Comparison of ENCODE assay signal across 8 cellular contexts in genomic region chr20:21125849-21126840, GRCh38. TPM values are rescaled to one million over a fixed set of nuclear protein-coding genes. Genes with fewer than 3 reads are reported as not detected.
A peak's percentile ranks its signal among the peaks of the same experiment; 100 is the strongest.
DNase-seq lines count a peak whose midpoint lies in the region; ATAC-seq and TF ChIP-seq lines count a peak whose summit lies in the region.

Gene KIZ (plus strand): TSS chr20:21126082. CDS start chr20:21126116, 34 bp downstream.

- in situ Hi-C loops in GM13977 (cut with MboI; ENCODE audit: low pct_unique_long_range_greater_than_20kb, low sequenced_read_pairs, unreplicated experiment), result no loop called here

- H3K9me3 ChIP-seq in vagina, result no peaks in the 10 kb centered on the region

- TF ChIP-seq CTCF in GM13977 (IDR thresholded peaks at IDR 0.05; ENCODE audit: extremely low read depth, insufficient read depth, missing control alignments) (peak; percentile 26), vagina (IDR thresholded peaks at IDR 0.05) (peak in 2 of 3 experiments; percentile 31 to 50)

- H3K4me3 ChIP-seq in vagina, result peak within 1 kb of the TSS; percentile 74 to 89

- peak within 1 kb of the TSS; percentile 85 for H3K27ac ChIP-seq in vagina

- no peaks in the 10 kb centered on the region for H3K36me3 ChIP-seq in vagina

- intact Hi-C loops in T-helper 1 cell treated with Interleukin-12 subunit alpha and Interleukin-12 subunit beta and Interleukin-4 antibody, amounts not matched to agents 30 ng/mL and 1 ng/mL, for 36 hours (cut with micrococcal nuclease), result loop anchor here (1.0 to 5.0 kb wide), 9 partner anchors 26 to 1109 kb away; partner anchors contain the start of genes CFAP61, CRNKL1, NAA20 and RALGAPA2
- intact Hi-C loops in left ventricle myocardium superior (cut with micrococcal nuclease) (no loop called here), vagina (cut with DNase I) (no loop called here)

- ATAC-seq in HG02884 (IDR thresholded peaks at IDR 0.05; ENCODE audit: unreplicated experiment) (peak; percentile 96), left ventricle myocardium superior (peak; percentile 99)

- no peaks in the 10 kb centered on the region for H3K27me3 ChIP-seq in vagina

- TF ChIP-seq POLR2A in vagina (IDR thresholded peaks at IDR 0.05), result peak in 1 of 2 donors; percentile 63

- H3K4me1 ChIP-seq in vagina, result peaks cover 16% of the 10 kb centered on the region

- peak; percentile 97 for DNase-seq in GM13977 (ENCODE audit: low spot score)
- peak; percentile 89 for DNase-seq in NCI-H146 treated with DMSO at 0.1 percent for 48 hours (lab: John Stamatoyannopoulos, UW; ENCODE audit: unreplicated experiment)
- DNase-seq in amygdala (lab: John Stamatoyannopoulos, UW), result peak; percentile 76 to 98 (median 93)
- DNase-seq in left ventricle myocardium superior, result peak; percentile 99
- DNase-seq in putamen (ENCODE audit: low spot score), result peak; percentile 95
- DNase-seq in vagina (ENCODE audit: extremely low spot score in 2 of 2), result peak in 1 of 2 donors; percentile 93

RNA-seq across cellular contexts. Expression of gene KIZ, which starts in this region (rescaled TPM):
- total RNA-seq in T-helper 1 cell treated with Interleukin-12 subunit alpha and Interleukin-12 subunit beta and Interleukin-4 antibody, amounts not matched to agents 30 ng/mL and 1 ng/mL, for 36 hours, result 12.3 and 15.9 TPM in 2 replicates
- total RNA-seq in left ventricle myocardium superior, result 41.9 TPM
- total RNA-seq in vagina, result 25.0 TPM
